11 cellular contexts compared by ENCODE assay signal in the genomic region with DNA sequence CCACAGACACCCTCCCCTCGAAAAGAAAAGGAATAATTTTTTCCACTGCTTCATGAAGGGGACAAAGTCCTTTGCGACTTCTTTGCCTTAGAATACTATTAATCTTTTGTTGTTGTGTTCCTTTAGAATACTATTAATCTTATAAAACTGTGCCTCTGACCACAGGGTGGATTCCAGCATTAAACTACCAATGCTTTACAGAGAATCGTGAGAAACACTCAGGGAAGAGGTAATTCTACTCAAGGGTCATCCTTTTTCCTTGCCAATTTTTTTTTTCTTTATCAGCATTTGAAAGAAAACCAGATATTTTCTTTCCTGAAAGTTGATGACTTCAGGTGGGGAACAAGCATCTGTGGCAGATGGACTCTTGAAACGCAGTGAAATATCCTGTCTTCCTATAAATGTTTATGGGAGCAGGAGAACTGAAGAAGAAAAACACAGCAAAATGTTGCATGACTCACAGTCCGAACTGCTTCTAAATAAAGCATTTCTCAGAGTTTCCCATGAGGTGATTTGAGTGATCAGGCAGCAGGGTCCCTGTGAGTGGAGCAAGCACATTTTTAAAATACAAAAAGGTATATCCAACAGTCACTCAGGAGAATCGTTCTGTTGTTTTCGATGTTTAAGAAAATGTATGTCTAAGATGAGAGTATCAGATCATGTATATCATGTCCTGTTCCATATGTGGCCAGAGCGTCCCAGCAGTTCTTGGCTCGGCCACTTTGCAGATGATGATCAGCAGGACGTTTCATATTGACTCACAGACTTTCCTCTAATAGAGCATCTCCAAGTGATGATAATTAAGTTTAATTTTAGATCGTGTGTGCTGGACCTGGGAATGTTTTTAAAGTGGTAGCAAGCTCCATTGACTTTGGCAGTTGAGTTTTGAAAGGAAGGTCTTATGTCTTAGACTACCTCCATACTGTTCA.
DNase-seq lines count a peak whose midpoint lies in the region; ATAC-seq and TF ChIP-seq lines count a peak whose summit lies in the region.
"Had no signal": no experiment of that assay in that cellular context is flagged by ENCODE, and none has a peak within 500 bp of the region (broad histone marks: within the 10 kb centered on the region; RNA-seq: fewer than 3 reads in every experiment).

No MANE protein-coding gene starts in this region.

- TF ChIP-seq CTCF in AG10803 (conservative IDR thresholded peaks at IDR 0.05; ENCODE audit: low read length) (no peak), prostate gland (IDR thresholded peaks at IDR 0.05) (no peak)
- no peak for TF ChIP-seq CTCF in CD4-positive, alpha-beta T cell (IDR thresholded peaks at IDR 0.05)

- H3K4me1 ChIP-seq in duodenal mucosa (ENCODE audit: control insufficient read depth in 1 of 2, insufficient read depth in 2 of 2, low read length in 2 of 2) (peaks cover 8 to 15% of the 10 kb centered on the region in 2 donors), prostate gland (replicated peaks) (no peaks in the 10 kb centered on the region), trophoblast cell (ENCODE audit: control insufficient read depth in 1 of 2, insufficient read depth in 2 of 2, low read length in 2 of 2) (peaks cover 3 to 4% of the 10 kb centered on the region in 2 experiments)

- no peak overlapping the region for H3K18ac ChIP-seq in trophoblast cell (ENCODE audit: low read length)

- peaks cover 0 to 13% of the 10 kb centered on the region in 2 donors for H3K4me1 Mint-ChIP-seq in effector memory CD8-positive, alpha-beta T cell (ENCODE audit: low read depth in 2 of 2)
- H3K4me1 Mint-ChIP-seq in CD4-positive, alpha-beta T cell (ENCODE audit: low read depth) = peaks cover 19% of the 10 kb centered on the region

- no peak overlapping the region for H3K14ac ChIP-seq in trophoblast cell (ENCODE audit: low read length)

- H3K36me3 ChIP-seq in duodenal mucosa (ENCODE audit: control insufficient read depth in 1 of 2, insufficient read depth in 2 of 2, low read length in 2 of 2) (no peaks in the 10 kb centered on the region), prostate gland (no peaks in the 10 kb centered on the region), trophoblast cell (ENCODE audit: control insufficient read depth in 1 of 2, insufficient read depth in 2 of 2, low read length in 2 of 2) (no peaks in the 10 kb centered on the region)

- no peak for TF ChIP-seq POLR2A in prostate gland (IDR thresholded peaks at IDR 0.05)

- no peak overlapping the region for H2BK120ac ChIP-seq in trophoblast cell (ENCODE audit: insufficient read depth, low read length, poor library complexity)

- no peak overlapping the region for H3K4me3 ChIP-seq in AG10803 (ENCODE audit: low read length)
- no peak overlapping the region for H3K4me3 ChIP-seq in duodenal mucosa (ENCODE audit: low read depth in 1 of 2, low read length in 2 of 2)
- H3K4me3 ChIP-seq in prostate gland = no peak overlapping the region
- no peak overlapping the region for H3K4me3 ChIP-seq in trophoblast cell (ENCODE audit: low read depth, low read length)

- no peaks in the 10 kb centered on the region for H3K27me3 ChIP-seq in duodenal mucosa (ENCODE audit: control insufficient read depth in 1 of 2, insufficient read depth in 2 of 2, low read length in 2 of 2)
- no peaks in the 10 kb centered on the region for H3K27me3 ChIP-seq in prostate gland (replicated peaks; ENCODE audit: insufficient read depth)
- no peaks in the 10 kb centered on the region for H3K27me3 ChIP-seq in trophoblast cell (ENCODE audit: insufficient read depth, low read length)
- no peaks in the 10 kb centered on the region for H3K27me3 ChIP-seq in CD4-positive, alpha-beta T cell (ENCODE audit: control insufficient read depth, insufficient read depth, low read length)

- no peak overlapping the region for H3K9ac ChIP-seq in duodenal mucosa (ENCODE audit: low read depth in 1 of 2, low read length in 2 of 2)
- no peak overlapping the region for H3K9ac ChIP-seq in trophoblast cell (ENCODE audit: low read length)

- H3K27ac Mint-ChIP-seq in effector memory CD8-positive, alpha-beta T cell = no peak overlapping the region
- no peak overlapping the region for H3K27ac Mint-ChIP-seq in CD4-positive, alpha-beta T cell

- peaks cover 14 to 36% of the 10 kb centered on the region in 2 donors for H3K27me3 Mint-ChIP-seq in effector memory CD8-positive, alpha-beta T cell
- no peaks in the 10 kb centered on the region for H3K27me3 Mint-ChIP-seq in CD4-positive, alpha-beta T cell

- DNase-seq in AG10803 (ENCODE audit: low read depth) (peak; percentile 73), M059J (ENCODE audit: low read depth) (peak; percentile 95), prostate gland (ENCODE audit: low spot score) (no peak), trophoblast cell (no peak), germinal center (ENCODE audit: low spot score) (no peak)
- DNase-seq in effector memory CD8-positive, alpha-beta T cell = no peak
- DNase-seq in CD4-positive, alpha-beta T cell = no peak
- DNase-seq: CD8-positive, alpha-beta memory T cell; effector CD8-positive, alpha-beta T cell had no signal

- H4K8ac ChIP-seq in trophoblast cell (ENCODE audit: low read depth, low read length) = no peak overlapping the region

- no peak overlapping the region for H3K4ac ChIP-seq in trophoblast cell (ENCODE audit: low read depth, low read length)

- WGBS in prostate gland = 46% methylated on average over 11 of the region's 11 CpGs
- no CpG with 5 or more reads among the region's 11 CpGs for WGBS in trophoblast cell (ENCODE audit: extremely low coverage, insufficient coverage, insufficient read length)

- H3K9me3 Mint-ChIP-seq in effector memory CD8-positive, alpha-beta T cell = no peaks in the 10 kb centered on the region
- no peaks in the 10 kb centered on the region for H3K9me3 Mint-ChIP-seq in CD4-positive, alpha-beta T cell
- H3K9me3 Mint-ChIP-seq: neural crest cell had no signal

- H4K91ac ChIP-seq in trophoblast cell (ENCODE audit: low read depth, low read length) = no peak overlapping the region

- H2AK5ac ChIP-seq in trophoblast cell (ENCODE audit: low read length) = no peak overlapping the region

- no peak for ATAC-seq in effector memory CD8-positive, alpha-beta T cell (replicated peaks)
- no peak for ATAC-seq in CD4-positive, alpha-beta T cell (ENCODE audit: poor library complexity)

- no peaks in the 10 kb centered on the region for H3K36me3 Mint-ChIP-seq in effector memory CD8-positive, alpha-beta T cell (ENCODE audit: insufficient read depth)
- H3K36me3 Mint-ChIP-seq in CD4-positive, alpha-beta T cell (ENCODE audit: low read depth) = no peaks in the 10 kb centered on the region

- H3K79me1 ChIP-seq in trophoblast cell (ENCODE audit: low read length) = peaks cover 13% of the 10 kb centered on the region

- POLR2A ChIA-PET in CD4-positive, alpha-beta T cell (lab: Charles Lee) = no interaction called here

- H3K4me2 ChIP-seq in trophoblast cell (ENCODE audit: low read length) = no peak overlapping the region

- CTCF ChIA-PET in CD4-positive, alpha-beta T cell (lab: Charles Lee) = interaction anchor here (1.0 kb wide), 1 partner anchor 257 kb away, joined by 3 read pairs; no protein-coding TSS in a partner anchor

- intact Hi-C loops in prostate gland (cut with DNase I) = loop anchor here (5.0 kb wide), 1 partner anchor 311 kb away; no protein-coding TSS in a partner anchor
- intact Hi-C loops in CD4-positive, alpha-beta T cell (cut with DNase I, micrococcal nuclease) = no loop called here

- no peak overlapping the region for H2BK5ac ChIP-seq in trophoblast cell (ENCODE audit: low read depth, low read length, poor library complexity)

- H3K79me2 ChIP-seq in trophoblast cell (ENCODE audit: control insufficient read depth, insufficient read depth, low read length, poor library complexity) = no peaks in the 10 kb centered on the region

- H3K23ac ChIP-seq in trophoblast cell (ENCODE audit: low read length) = no peak overlapping the region

- H4K12ac ChIP-seq in trophoblast cell (ENCODE audit: low read depth, low read length) = no peak overlapping the region

- H3K27ac ChIP-seq in duodenal mucosa (ENCODE audit: low read depth, low read length) (peak overlapping the region; percentile 13), prostate gland (peak overlapping the region; percentile 50 to 59), trophoblast cell (ENCODE audit: low read depth, low read length) (no peak overlapping the region)
- H3K27ac ChIP-seq in CD4-positive, alpha-beta T cell (ENCODE audit: low read depth, low read length) = no peak overlapping the region

- no peak overlapping the region for H3K4me3 Mint-ChIP-seq in effector memory CD8-positive, alpha-beta T cell
- no peak overlapping the region for H3K4me3 Mint-ChIP-seq in CD4-positive, alpha-beta T cell
- H3K4me3 Mint-ChIP-seq: neural crest cell had no signal

- no peak overlapping the region for H2AFZ ChIP-seq in trophoblast cell (ENCODE audit: insufficient read depth, low read length, poor library complexity)

- no peaks in the 10 kb centered on the region for H3K9me3 ChIP-seq in duodenal mucosa (ENCODE audit: control insufficient read depth in 1 of 2, low read length in 2 of 2)
- H3K9me3 ChIP-seq in prostate gland = no peaks in the 10 kb centered on the region
- H3K9me3 ChIP-seq in trophoblast cell (ENCODE audit: insufficient read depth, low read depth, low read length) = no peaks in the 10 kb centered on the region
- no peaks in the 10 kb centered on the region for H3K9me3 ChIP-seq in CD4-positive, alpha-beta T cell (ENCODE audit: control insufficient read depth, low read length)

- H2BK12ac ChIP-seq in trophoblast cell (ENCODE audit: low read length) = no peak overlapping the region

Comparison
In these comparisons a context has a peak if more than half of its experiments do, and no peak if none do; other contexts are left out.
1. DNase-seq: peak in AG10803 (single experiment) and M059J (single experiment); none in prostate gland (single experiment), trophoblast cell (0 of 2), effector memory CD8-positive, alpha-beta T cell (0 of 3), germinal center (single experiment) and CD4-positive, alpha-beta T cell (0 of 10).
2. H3K27ac ChIP-seq: peak in duodenal mucosa (single experiment) and prostate gland (2 of 2); none in trophoblast cell (single experiment) and CD4-positive, alpha-beta T cell (single experiment).